Comparison of ENCODE assay signal across 7 cellular contexts in genomic region chr10:5666324-5667220, GRCh38. TPM values are rescaled to one million over a fixed set of nuclear protein-coding genes. Genes with fewer than 3 reads are reported as not detected.
DNase-seq lines count a peak whose midpoint lies in the region; ATAC-seq and TF ChIP-seq lines count a peak whose summit lies in the region.

ASB13 (minus strand) TSS chr10:5666595; CDS start chr10:5666551, 44 bp downstream.

- peak within 1 kb of the TSS; percentile 90 to 98 (median 98) for H3K4me3 Mint-ChIP-seq in nephron

- peaks cover 36% of the 10 kb centered on the region for H3K4me1 Mint-ChIP-seq in nephron

- H3K27ac ChIP-seq in foreskin keratinocyte: no peak within 1 kb of the TSS
- peak within 1 kb of the TSS; percentile 60 for H3K27ac ChIP-seq in thymus (ENCODE audit: low read depth)

- no peak for TF ChIP-seq CTCF in GM12865 (IDR thresholded peaks at IDR 0.05; ENCODE audit: insufficient read depth, low read depth, low read length, missing control alignments)
- no peak for TF ChIP-seq CTCF in foreskin keratinocyte (conservative IDR thresholded peaks at IDR 0.05)
- peak in 1 of 3 experiments; percentile 17 for TF ChIP-seq CTCF in nephron (IDR thresholded peaks at IDR 0.05; ENCODE audit: unreplicated experiment in 3 of 3)

- H3K4me1 ChIP-seq in foreskin keratinocyte (peaks cover 4% of the 10 kb centered on the region), thymus (ENCODE audit: control insufficient read depth, insufficient read depth, low read length) (peaks cover 6% of the 10 kb centered on the region)

- DNase-seq in GM12865 (ENCODE audit: low read depth) (peak; percentile 22), NCI-H748 treated with DMSO at 0.1 percent for 48 hours (lab: John Stamatoyannopoulos, UW) (peak; percentile 6), foreskin keratinocyte (peak in 1 of 2 donors; percentile 12)
- peak; percentile 21 for DNase-seq in activated T-helper 9 cell treated with anti-CD3 and anti-CD28 coated beads, Interleukin-2, amount 50 U/mL, for 16 hours (ENCODE audit: low read depth)

- no peaks in the 10 kb centered on the region for H3K27me3 ChIP-seq in foreskin keratinocyte
- no peaks in the 10 kb centered on the region for H3K27me3 ChIP-seq in thymus (ENCODE audit: control insufficient read depth, insufficient read depth)

- peak within 1 kb of the TSS; percentile 52 for H3K4me3 ChIP-seq in GM12865 (ENCODE audit: low read depth, low read length)
- H3K4me3 ChIP-seq in thymus (ENCODE audit: low read length): peak within 1 kb of the TSS; percentile 79

- no peaks in the 10 kb centered on the region for H3K9me3 ChIP-seq in thymus (ENCODE audit: control insufficient read depth)

- H3K9me3 Mint-ChIP-seq in nephron: no peaks in the 10 kb centered on the region

- no peaks in the 10 kb centered on the region for H3K36me3 ChIP-seq in thymus (ENCODE audit: control insufficient read depth, insufficient read depth)

- H3K27ac Mint-ChIP-seq in nephron: peak within 1 kb of the TSS; percentile 70 to 72 (median 72)

- no peaks in the 10 kb centered on the region for H3K27me3 Mint-ChIP-seq in nephron (ENCODE audit: low read depth)

- no peaks in the 10 kb centered on the region for H3K36me3 Mint-ChIP-seq in nephron (ENCODE audit: low read depth)

- WGBS in thymus: 4% methylated on average over 87 of the region's 87 CpGs

- ATAC-seq in HG02798 (IDR thresholded peaks at IDR 0.05; ENCODE audit: poor library complexity, unreplicated experiment) (peak; percentile 66), foreskin keratinocyte (peak; percentile 83)

RNA-seq across cellular contexts. Expression of gene ASB13, which starts in this region (rescaled TPM):
- total RNA-seq in foreskin keratinocyte: 15.6 and 16.6 TPM in 2 replicates
- polyA plus RNA-seq in foreskin keratinocyte (14.3 and 16.6 TPM in 2 replicates), thymus (13.7 TPM)
